In the genomic region with DNA sequence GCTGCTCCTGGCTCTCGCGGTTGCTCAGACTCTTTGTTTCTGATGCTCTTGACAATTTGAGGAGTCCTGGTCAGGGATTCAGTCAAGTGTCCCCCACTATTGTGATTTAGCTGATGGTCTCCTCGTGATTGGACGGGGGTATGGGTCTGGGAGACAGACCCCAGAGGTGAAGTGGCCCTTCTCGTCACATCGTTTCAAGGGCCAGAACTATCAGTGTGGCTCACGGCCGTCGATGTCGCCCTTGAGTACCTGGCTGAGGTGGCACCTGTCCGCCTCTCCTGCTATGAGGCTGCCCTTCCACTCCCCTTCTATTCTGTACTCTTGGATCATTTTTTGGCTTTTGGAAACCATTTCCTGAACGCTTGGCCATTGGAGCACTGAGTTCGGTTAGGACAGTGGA, we compare ENCODE assay signal across 8 cellular contexts. TPM values are rescaled to one million over a fixed set of nuclear protein-coding genes. Genes with fewer than 3 reads are reported as not detected.
DNase-seq lines count a peak whose midpoint lies in the region; ATAC-seq and TF ChIP-seq lines count a peak whose summit lies in the region.
"Had no signal": no experiment of that assay in that cellular context is flagged by ENCODE, and none has a peak within 500 bp of the region (broad histone marks: within the 10 kb centered on the region; RNA-seq: fewer than 3 reads in every experiment).

No MANE protein-coding gene starts in this region.

- H3K4me1 Mint-ChIP-seq in GM23338 (peaks cover 32% of the 10 kb centered on the region), neural progenitor cell (peaks cover 60% of the 10 kb centered on the region)
- H3K4me1 Mint-ChIP-seq in activated CD8-positive, alpha-beta T cell treated with anti-CD3 and anti-CD28 coated beads, Interleukin-2, amount 10 ng/mL, durations not matched to agents 7 days and 5 days (ENCODE audit: low read depth), result peaks cover 93% of the 10 kb centered on the region

- H3K27ac ChIP-seq in BLaER1 treated with 17β-estradiol and CSF1 and Interleukin-3, amounts not matched to agents 10 nM and 100 nM, result peak overlapping the region in 2 of 11 experiments; percentile 5 to 41; a peak in 5 of 22 replicates
- H3K27ac ChIP-seq in GM23338 (ENCODE audit: low read depth) (no peak overlapping the region), neural progenitor cell (no peak overlapping the region), mesendoderm (ENCODE audit: low read depth, low read length) (no peak overlapping the region)

- no peaks in the 10 kb centered on the region for H3K9me3 Mint-ChIP-seq in GM23338
- no peaks in the 10 kb centered on the region for H3K9me3 Mint-ChIP-seq in activated CD8-positive, alpha-beta T cell treated with anti-CD3 and anti-CD28 coated beads, Interleukin-2, amount 10 ng/mL, durations not matched to agents 7 days and 5 days (ENCODE audit: insufficient read depth)
- H3K9me3 Mint-ChIP-seq in neural progenitor cell, result no peaks in the 10 kb centered on the region

- peak overlapping the region; percentile 69 to 98 (median 86); a peak in 20 of 22 replicates for H3K4me2 ChIP-seq in BLaER1 treated with 17β-estradiol and CSF1 and Interleukin-3, amounts not matched to agents 10 nM and 100 nM
- H3K4me2 ChIP-seq in GM23338 (no peak overlapping the region), neural progenitor cell (no peak overlapping the region), mesendoderm (ENCODE audit: low read length) (no peak overlapping the region)

- H2BK15ac ChIP-seq in mesendoderm (replicated peaks; ENCODE audit: low read depth), result no peak overlapping the region

- H3K79me1 ChIP-seq in mesendoderm (ENCODE audit: low read length), result no peaks in the 10 kb centered on the region

- ATAC-seq in GM23338 (no peak), GM18858 (IDR thresholded peaks at IDR 0.05; ENCODE audit: unreplicated experiment) (no peak), esophagus mucosa (no peak)
- no peak for ATAC-seq in activated CD8-positive, alpha-beta T cell treated with anti-CD3 and anti-CD28 coated beads, Interleukin-2, amount 10 ng/mL, durations not matched to agents 7 days and 5 days

- H3K9me3 ChIP-seq in BLaER1 treated with 17β-estradiol and CSF1 and Interleukin-3, amounts not matched to agents 10 nM and 100 nM (replicated peaks in 1 of 11), result no peaks in the 10 kb centered on the region
- no peaks in the 10 kb centered on the region for H3K9me3 ChIP-seq in neural progenitor cell (ENCODE audit: low read depth)
- H3K9me3 ChIP-seq: HAP-1 had no signal

- H4K8ac ChIP-seq in mesendoderm (ENCODE audit: low read depth, low read length), result no peak overlapping the region

- no peak overlapping the region for H3K56ac ChIP-seq in mesendoderm (ENCODE audit: low read length)

- no peaks in the 10 kb centered on the region for H3K9me2 ChIP-seq in GM23338 (ENCODE audit: insufficient read depth)

- H2BK5ac ChIP-seq in mesendoderm (ENCODE audit: low read length), result no peak overlapping the region

- DNase-seq in GM23338 (ENCODE audit: low spot score) (no peak), neural progenitor cell (ENCODE audit: low spot score) (no peak), mesendoderm (no peak)
- DNase-seq in activated CD8-positive, alpha-beta T cell treated with anti-CD3 and anti-CD28 coated beads, Interleukin-2, amount 10 ng/mL, durations not matched to agents 7 days and 5 days, result no peak

- H3K18ac ChIP-seq in mesendoderm (ENCODE audit: low read length), result no peak overlapping the region

- no peak overlapping the region for H3K23ac ChIP-seq in mesendoderm (ENCODE audit: low read length)

- no peaks in the 10 kb centered on the region for H3K36me3 ChIP-seq in BLaER1 treated with 17β-estradiol and CSF1 and Interleukin-3, amounts not matched to agents 10 nM and 100 nM
- no peaks in the 10 kb centered on the region for H3K36me3 ChIP-seq in GM23338 (ENCODE audit: insufficient read depth)
- no peaks in the 10 kb centered on the region for H3K36me3 ChIP-seq in neural progenitor cell
- H3K36me3 ChIP-seq in mesendoderm (ENCODE audit: control insufficient read depth, insufficient read depth, low read length), result no peaks in the 10 kb centered on the region
- H3K36me3 ChIP-seq: HAP-1 had no signal

- no CpG with 5 or more reads among the region's 13 CpGs for WGBS in mesendoderm (ENCODE audit: extremely low coverage, insufficient coverage, low lambda C conversion rate)

- POLR2A ChIA-PET in activated CD8-positive, alpha-beta T cell treated with anti-CD3 and anti-CD28 coated beads, Interleukin-2, amount 10 ng/mL, durations not matched to agents 7 days and 5 days (lab: Charles Lee), result interaction anchor here (0.8 to 1.9 kb wide), 6 partner anchors 38 to 111 kb away, joined by 3 to 8 read pairs (median 3); partner anchors contain the start of gene COTL1

- H2AK5ac ChIP-seq in mesendoderm (ENCODE audit: low read length), result no peak overlapping the region

- H3K27ac Mint-ChIP-seq in GM23338 (no peak overlapping the region), neural progenitor cell (peak overlapping the region; percentile 42)
- H3K27ac Mint-ChIP-seq in activated CD8-positive, alpha-beta T cell treated with anti-CD3 and anti-CD28 coated beads, Interleukin-2, amount 10 ng/mL, durations not matched to agents 7 days and 5 days, result peak overlapping the region; percentile 88

- H3K36me3 Mint-ChIP-seq in GM23338 (ENCODE audit: low read depth), result no peaks in the 10 kb centered on the region
- H3K36me3 Mint-ChIP-seq in activated CD8-positive, alpha-beta T cell treated with anti-CD3 and anti-CD28 coated beads, Interleukin-2, amount 10 ng/mL, durations not matched to agents 7 days and 5 days (ENCODE audit: low read depth), result peaks cover 60% of the 10 kb centered on the region
- no peaks in the 10 kb centered on the region for H3K36me3 Mint-ChIP-seq in neural progenitor cell

- H3F3A ChIP-seq in GM23338 (replicated peaks; ENCODE audit: low read depth) (0 out of 2 replicates have a peak, but pooled peaks cover 3% of the 10 kb centered on the region), neural progenitor cell (ENCODE audit: low read depth) (peaks cover 6% of the 10 kb centered on the region)

- CTCF ChIA-PET in activated CD8-positive, alpha-beta T cell treated with anti-CD3 and anti-CD28 coated beads, Interleukin-2, amount 10 ng/mL, durations not matched to agents 7 days and 5 days (lab: Charles Lee), result interaction anchor here (0.7 to 12.3 kb wide), 11 partner anchors 16 to 227 kb away, joined by 3 to 172 read pairs (median 4); no protein-coding TSS in a partner anchor

- no peak overlapping the region for H2BK120ac ChIP-seq in mesendoderm (ENCODE audit: low read depth, low read length)

- no peaks in the 10 kb centered on the region for H3K79me2 ChIP-seq in GM23338 (replicated peaks; ENCODE audit: insufficient read depth)
- H3K79me2 ChIP-seq in neural progenitor cell (ENCODE audit: low read depth), result no peaks in the 10 kb centered on the region
- no peaks in the 10 kb centered on the region for H3K79me2 ChIP-seq in mesendoderm (ENCODE audit: control insufficient read depth, insufficient read depth, low read length)

- H3K4me1 ChIP-seq in BLaER1 treated with 17β-estradiol and CSF1 and Interleukin-3, amounts not matched to agents 10 nM and 100 nM, result peaks cover 74 to 97% (median 83%) of the 10 kb centered on the region in 10 experiments
- H3K4me1 ChIP-seq in GM23338 (ENCODE audit: insufficient read depth) (peaks cover 6% of the 10 kb centered on the region; the same call in 1 of the 2 replicates), neural progenitor cell (peaks cover 10% of the 10 kb centered on the region), mesendoderm (ENCODE audit: control insufficient read depth, low read depth, low read length) (no peaks in the 10 kb centered on the region)

- no peak overlapping the region for H3K4ac ChIP-seq in mesendoderm (ENCODE audit: low read depth, low read length)

- TF ChIP-seq CTCF in GM23338 (conservative IDR thresholded peaks at IDR 0.05; ENCODE audit: low read depth in 2 of 2), result no peak
- TF ChIP-seq CTCF in neural progenitor cell (IDR thresholded peaks at IDR 0.05), result no peak

- no peak overlapping the region for H3K4me3 ChIP-seq in BLaER1 treated with 17β-estradiol and CSF1 and Interleukin-3, amounts not matched to agents 10 nM and 100 nM
- no peak overlapping the region for H3K4me3 ChIP-seq in GM23338
- no peak overlapping the region for H3K4me3 ChIP-seq in neural progenitor cell
- H3K4me3 ChIP-seq in mesendoderm (ENCODE audit: low read length), result no peak overlapping the region
- H3K4me3 ChIP-seq: HAP-1 had no signal

- H3K27me3 ChIP-seq in BLaER1 treated with 17β-estradiol and CSF1 and Interleukin-3, amounts not matched to agents 10 nM and 100 nM, result no peaks in the 10 kb centered on the region
- no peaks in the 10 kb centered on the region for H3K27me3 ChIP-seq in GM23338 (ENCODE audit: insufficient read depth)
- no peaks in the 10 kb centered on the region for H3K27me3 ChIP-seq in neural progenitor cell
- H3K27me3 ChIP-seq in mesendoderm (ENCODE audit: insufficient read depth, low read length, poor library complexity), result no peaks in the 10 kb centered on the region

- H3K9ac ChIP-seq in BLaER1 treated with 17β-estradiol and CSF1 and Interleukin-3, amounts not matched to agents 10 nM and 100 nM, result peak overlapping the region in 5 of 11 experiments; percentile 26 to 37 (median 32); a peak in 5 of 22 replicates
- H3K9ac ChIP-seq in neural progenitor cell, result no peak overlapping the region
- no peak overlapping the region for H3K9ac ChIP-seq in mesendoderm (ENCODE audit: low read length)

- no peak overlapping the region for H4K5ac ChIP-seq in mesendoderm (ENCODE audit: low read length)

- peaks cover 11% of the 10 kb centered on the region for H3K27me3 Mint-ChIP-seq in GM23338 (ENCODE audit: insufficient read depth, low read depth, poor library complexity)
- H3K27me3 Mint-ChIP-seq in activated CD8-positive, alpha-beta T cell treated with anti-CD3 and anti-CD28 coated beads, Interleukin-2, amount 10 ng/mL, durations not matched to agents 7 days and 5 days (ENCODE audit: low read depth), result no peaks in the 10 kb centered on the region
- H3K27me3 Mint-ChIP-seq in neural progenitor cell (ENCODE audit: insufficient read depth, low read depth), result peaks cover 20% of the 10 kb centered on the region

- H3K4me3 Mint-ChIP-seq in GM23338 (no peak overlapping the region), neural progenitor cell (no peak overlapping the region)
- H3K4me3 Mint-ChIP-seq in activated CD8-positive, alpha-beta T cell treated with anti-CD3 and anti-CD28 coated beads, Interleukin-2, amount 10 ng/mL, durations not matched to agents 7 days and 5 days, result no peak overlapping the region

- no peaks in the 10 kb centered on the region for H4K20me1 ChIP-seq in BLaER1 treated with 17β-estradiol and CSF1 and Interleukin-3, amounts not matched to agents 10 nM and 100 nM
- H4K20me1 ChIP-seq in GM23338 (replicated peaks; ENCODE audit: insufficient read depth) (no peaks in the 10 kb centered on the region), neural progenitor cell (ENCODE audit: low read depth) (no peaks in the 10 kb centered on the region)

- H2AFZ ChIP-seq in GM23338 (peak overlapping the region; percentile 25; the same call in 1 of the 2 replicates), neural progenitor cell (replicated peaks) (no peak overlapping the region)

RNA-seq across cellular contexts. Expression of gene MEAK7, which starts 7.4 kb away (rescaled TPM):
- 16.9 and 17.2 TPM in 2 replicates for total RNA-seq in GM23338 (2014; rRNA removed; shearing (Covaris generic))
- polyA plus RNA-seq in GM23338 (2016; fragmentation: Nextera tagmentation; extraction: Ambion mirVana), result 7.5 and 7.9 TPM in 2 replicates
- 10 to 100 TPM; 62.3 to 72.4 TPM for total RNA-seq in activated CD8-positive, alpha-beta T cell treated with anti-CD3 and anti-CD28 coated beads, Interleukin-2, amount 10 ng/mL, durations not matched to agents 7 days and 5 days
- total RNA-seq in neural progenitor cell (ENCODE audit: low replicate concordance), result 18.4 and 22.5 TPM in 2 replicates
- 58.3 TPM for total RNA-seq in esophagus mucosa
- polyA plus RNA-seq in mesendoderm (2013, experiment 1 of 2), result 5.7 TPM
- 6.3 TPM for polyA plus RNA-seq in mesendoderm (2013, experiment 2 of 2)

Comparison
In these comparisons a context has a peak if more than half of its experiments do, and no peak if none do; other contexts are left out.
1. H3K4me2 ChIP-seq: peak in BLaER1 treated with 17β-estradiol and CSF1 and Interleukin-3, amounts not matched to agents 10 nM and 100 nM (11 of 11); none in GM23338 (single experiment), neural progenitor cell (single experiment) and mesendoderm (single experiment).